In the genomic region with DNA sequence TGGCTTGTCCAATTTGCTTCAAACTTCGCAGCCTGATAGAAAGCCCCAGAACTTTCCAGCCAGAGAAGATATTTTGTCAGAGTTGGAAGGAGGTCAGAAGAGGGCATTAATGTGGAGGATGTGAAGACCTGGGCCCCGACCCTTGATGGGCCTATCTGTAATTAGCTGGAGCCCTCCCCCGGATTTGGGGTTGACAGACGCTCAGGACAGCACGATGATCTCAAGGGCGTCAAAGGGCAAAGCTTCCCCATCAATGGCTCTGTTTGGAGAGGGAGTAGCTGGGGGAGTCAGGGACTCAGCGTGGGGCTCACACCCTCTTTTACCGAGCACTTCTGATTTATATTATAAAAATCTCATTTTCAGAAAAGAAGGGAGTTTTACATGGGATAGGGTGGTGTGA, we compare ENCODE assay signal across 1 cellular context.
TF ChIP-seq lines count a peak whose summit lies in the region.

No MANE protein-coding gene starts in this region.

TF ChIP-seq in H1, 55 proteins besides CTCF, POLR2A, EP300 and RAD21:
- TF ChIP-seq HDAC6 (IDR thresholded peaks at IDR 0.05; ENCODE audit: low read depth, low read length) (no peak), SIN3A (conservative IDR thresholded peaks at IDR 0.05 in 1 of 2, IDR thresholded peaks at IDR 0.05 in 1 of 2; ENCODE audit: low read depth in 1 of 2, low read length in 2 of 2) (no peak), TEAD4 (IDR thresholded peaks at IDR 0.05; ENCODE audit: low read depth, low read length) (no peak), NANOG (IDR thresholded peaks at IDR 0.05; ENCODE audit: insufficient read depth, low read depth, low read length, poor library complexity, severe bottlenecking) (no peak), POLR2AphosphoS5 (IDR thresholded peaks at IDR 0.05; ENCODE audit: low read depth, low read length) (no peak)
- TF ChIP-seq, protein P1, sequence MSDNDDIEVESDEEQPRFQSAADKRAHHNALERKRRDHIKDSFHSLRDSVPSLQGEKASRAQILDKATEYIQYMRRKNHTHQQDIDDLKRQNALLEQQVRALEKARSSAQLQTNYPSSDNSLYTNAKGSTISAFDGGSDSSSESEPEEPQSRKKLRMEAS (IDR thresholded peaks at IDR 0.05): 0 out of 2 replicates have a peak, but pooled peaks have one; percentile 29
- TF ChIP-seq, protein P2, sequence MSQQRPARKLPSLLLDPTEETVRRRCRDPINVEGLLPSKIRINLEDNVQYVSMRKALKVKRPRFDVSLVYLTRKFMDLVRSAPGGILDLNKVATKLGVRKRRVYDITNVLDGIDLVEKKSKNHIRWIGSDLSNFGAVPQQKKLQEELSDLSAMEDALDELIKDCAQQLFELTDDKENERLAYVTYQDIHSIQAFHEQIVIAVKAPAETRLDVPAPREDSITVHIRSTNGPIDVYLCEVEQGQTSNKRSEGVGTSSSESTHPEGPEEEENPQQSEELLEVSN (IDR thresholded peaks at IDR 0.05): 0 out of 2 replicates have a peak, but pooled peaks have one; percentile 26
